17 cellular contexts compared by ENCODE assay signal in the genomic region with DNA sequence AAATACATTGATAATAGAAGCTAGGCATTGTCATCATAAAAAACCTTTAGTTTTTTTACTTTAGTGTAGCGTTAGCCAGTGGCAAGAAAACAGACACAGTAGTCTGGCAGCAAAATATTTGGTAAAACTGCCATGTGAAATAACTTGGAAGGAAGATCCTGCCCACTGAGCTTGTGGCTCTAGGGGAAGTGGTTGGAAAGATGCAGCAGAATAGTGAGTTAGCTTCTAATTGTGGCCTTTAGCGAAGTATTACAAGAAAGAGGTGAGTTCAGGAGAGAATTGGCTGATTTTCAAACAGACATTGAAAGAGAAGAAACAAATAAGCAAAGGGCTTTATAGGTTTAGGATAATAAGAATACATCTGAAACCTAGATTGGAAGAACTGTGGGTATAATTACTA.
A peak's percentile ranks its signal among the peaks of the same experiment; 100 is the strongest.
DNase-seq lines count a peak whose midpoint lies in the region; ATAC-seq, FAIRE-seq and TF ChIP-seq lines count a peak whose summit lies in the region.
"Had no signal": no experiment of that assay in that cellular context is flagged by ENCODE, and none has a peak within 500 bp of the region (broad histone marks: within the 10 kb centered on the region; RNA-seq: fewer than 3 reads in every experiment).

No MANE protein-coding gene starts in this region.

- H3K27ac ChIP-seq in astrocyte (ENCODE audit: low read depth, low read length) (no peak overlapping the region), keratinocyte (ENCODE audit: control insufficient read depth, insufficient read depth, low read length) (no peak overlapping the region), sigmoid colon (peak overlapping the region; percentile 12 to 60 (median 50))
- H3K27ac ChIP-seq: gastrocnemius medialis, ovary, vagina had no signal

- H3K9ac ChIP-seq in astrocyte (ENCODE audit: low read length) = no peak overlapping the region
- H3K9ac ChIP-seq in keratinocyte (ENCODE audit: control insufficient read depth, extremely low read depth, insufficient read depth, low read length) = no peak overlapping the region

- H3K9me1 ChIP-seq in keratinocyte (ENCODE audit: control insufficient read depth, extremely low read depth, insufficient read depth, low read length) = no peaks in the 10 kb centered on the region

- H3K4me3 ChIP-seq in astrocyte (ENCODE audit: insufficient read depth, low read depth, low read length) (no peak overlapping the region), keratinocyte (ENCODE audit: control insufficient read depth in 2 of 3, extremely low read depth in 1 of 3, insufficient read depth in 2 of 3, low read depth in 1 of 3, low read length in 3 of 3) (no peak overlapping the region), sigmoid colon (no peak overlapping the region)
- H3K4me3 ChIP-seq: gastrocnemius medialis had no signal

- H3K27me3 ChIP-seq in astrocyte (ENCODE audit: insufficient read depth, low read length) (no peaks in the 10 kb centered on the region), keratinocyte (ENCODE audit: control insufficient read depth, extremely low read depth, insufficient read depth, low read length) (no peaks in the 10 kb centered on the region), sigmoid colon (no peaks in the 10 kb centered on the region)
- H3K27me3 ChIP-seq: gastrocnemius medialis, ovary, vagina had no signal

- DNase-seq in GF-D8 (lab: John Stamatoyannopoulos, UW) = peak; percentile 7
- no peak for DNase-seq in astrocyte (ENCODE audit: low read depth)
- DNase-seq in keratinocyte (ENCODE audit: low read depth, low spot score) = no peak
- DNase-seq in sigmoid colon = no peak
- DNase-seq in SW480 (ENCODE audit: low spot score) = no peak
- DNase-seq: activated CD4-positive, alpha-beta T cell treated with anti-CD3 and anti-CD28 coated beads, Interleukin-2, amount 50 U/mL, for 1 hour; activated naive CD4-positive, alpha-beta T cell; gastrocnemius medialis; NCI-H524 treated with DMSO at 0.1 percent for 48 hours; ovary; stimulated activated CD4-positive, alpha-beta T cell treated with anti-CD3 and anti-CD28 coated beads, Interleukin-4, amount 100 ng/mL, for 4 hours; T-cell had no signal

- 60 to 83% methylated on average over 2 of the region's 2 CpGs for WGBS in sigmoid colon, 2 donors

- ATAC-seq in GM19324 (IDR thresholded peaks at IDR 0.05; ENCODE audit: low FRiP score, unreplicated experiment) (no peak), GM21423 (IDR thresholded peaks at IDR 0.05; ENCODE audit: unreplicated experiment) (no peak)
- ATAC-seq: T-cell had no signal

- H3K4me3 Mint-ChIP-seq in astrocyte (ENCODE audit: unreplicated experiment) = no peak overlapping the region
- H3K4me3 Mint-ChIP-seq: IgD-negative memory B cell, T-cell had no signal

- intact Hi-C loops in sigmoid colon (cut with DNase I) = no loop called here

- H3K4me1 Mint-ChIP-seq in astrocyte (ENCODE audit: low read depth, unreplicated experiment) = peaks cover 13% of the 10 kb centered on the region
- H3K4me1 Mint-ChIP-seq: IgD-negative memory B cell had no signal

- H3K27me3 Mint-ChIP-seq in astrocyte (ENCODE audit: low read depth, unreplicated experiment) = no peaks in the 10 kb centered on the region
- H3K27me3 Mint-ChIP-seq: IgD-negative memory B cell, T-cell had no signal

- H3K36me3 ChIP-seq in astrocyte (ENCODE audit: insufficient read depth, low read length) = no peaks in the 10 kb centered on the region
- no peaks in the 10 kb centered on the region for H3K36me3 ChIP-seq in keratinocyte (ENCODE audit: control insufficient read depth in 2 of 2, extremely low read depth in 1 of 2, insufficient read depth in 2 of 2, low read length in 2 of 2)
- no peaks in the 10 kb centered on the region for H3K36me3 ChIP-seq in sigmoid colon
- H3K36me3 ChIP-seq: gastrocnemius medialis, ovary, vagina had no signal

- TF ChIP-seq POLR2A in sigmoid colon (IDR thresholded peaks at IDR 0.05) = no peak

- dilution Hi-C loops in keratinocyte (cut with MboI; ENCODE audit: extremely low pct_ligation_motif_present, low sequenced_read_pairs) = no loop called here

- H2AFZ ChIP-seq in astrocyte (ENCODE audit: low read depth, low read length) = peak overlapping the region; percentile 32
- H2AFZ ChIP-seq in keratinocyte (ENCODE audit: control insufficient read depth, low read length) = peak overlapping the region; percentile 76

- H3K9me3 Mint-ChIP-seq in astrocyte (ENCODE audit: unreplicated experiment) = no peaks in the 10 kb centered on the region

- TF ChIP-seq CTCF in astrocyte (IDR thresholded peaks at IDR 0.05; ENCODE audit: insufficient read depth, low read depth, low read length) (no peak), keratinocyte (optimal IDR thresholded peaks at IDR 0.05 in 1 of 3, IDR thresholded peaks at IDR 0.05 in 1 of 3, conservative IDR thresholded peaks at IDR 0.05 in 1 of 3; ENCODE audit: extremely low read depth in 1 of 3, insufficient read depth in 2 of 3, low read length in 3 of 3) (no peak), sigmoid colon (IDR thresholded peaks at IDR 0.05) (no peak)

- H3K79me2 ChIP-seq in astrocyte (ENCODE audit: insufficient read depth, low read length) (no peaks in the 10 kb centered on the region), keratinocyte (ENCODE audit: control insufficient read depth, insufficient read depth, low read length) (no peaks in the 10 kb centered on the region)

- H3K36me3 Mint-ChIP-seq in astrocyte (ENCODE audit: low read depth, unreplicated experiment) = no peaks in the 10 kb centered on the region
- H3K36me3 Mint-ChIP-seq: IgD-negative memory B cell, T-cell had no signal

- no peak for TF ChIP-seq EP300 in sigmoid colon (IDR thresholded peaks at IDR 0.05)

- H4K20me1 ChIP-seq in astrocyte (ENCODE audit: insufficient read depth, low read length) = no peaks in the 10 kb centered on the region
- H4K20me1 ChIP-seq in keratinocyte (ENCODE audit: control insufficient read depth, extremely low read depth, insufficient read depth, low read length) = no peaks in the 10 kb centered on the region

- no peaks in the 10 kb centered on the region for H3K9me3 ChIP-seq in astrocyte (ENCODE audit: insufficient read depth, low read depth, low read length)
- H3K9me3 ChIP-seq in keratinocyte (ENCODE audit: control insufficient read depth, low read depth, low read length) = no peaks in the 10 kb centered on the region
- H3K9me3 ChIP-seq in sigmoid colon = no peaks in the 10 kb centered on the region
- H3K9me3 ChIP-seq: gastrocnemius medialis, ovary, vagina had no signal

- no peak overlapping the region for H3K27ac Mint-ChIP-seq in astrocyte (ENCODE audit: unreplicated experiment)
- H3K27ac Mint-ChIP-seq: T-cell had no signal

- peaks cover 3% of the 10 kb centered on the region for H3K4me1 ChIP-seq in astrocyte (ENCODE audit: insufficient read depth, low read length)
- peaks cover 18% of the 10 kb centered on the region for H3K4me1 ChIP-seq in keratinocyte (ENCODE audit: control insufficient read depth, extremely low read depth, insufficient read depth, low read length)
- H3K4me1 ChIP-seq in sigmoid colon = peaks cover 0 to 12% (median 10%) of the 10 kb centered on the region in 4 donors

- H3K4me2 ChIP-seq in astrocyte (ENCODE audit: low read length) (peak overlapping the region; percentile 71), keratinocyte (ENCODE audit: control insufficient read depth, extremely low read depth, insufficient read depth, low read depth, low read length) (peak overlapping the region; percentile 63)

- FAIRE-seq in astrocyte (lab: Jason Lieb, UNC) (no peak), keratinocyte (lab: Jason Lieb, UNC) (no peak)
- FAIRE-seq: D721Med had no signal

Comparison
In these comparisons a context has a peak if more than half of its experiments do, and no peak if none do; other contexts are left out.
1. H3K27ac ChIP-seq: peak in sigmoid colon (4 of 4); none in astrocyte (single experiment) and keratinocyte (single experiment).